ENCODE assay signal across 8 cellular contexts in the genomic region with DNA sequence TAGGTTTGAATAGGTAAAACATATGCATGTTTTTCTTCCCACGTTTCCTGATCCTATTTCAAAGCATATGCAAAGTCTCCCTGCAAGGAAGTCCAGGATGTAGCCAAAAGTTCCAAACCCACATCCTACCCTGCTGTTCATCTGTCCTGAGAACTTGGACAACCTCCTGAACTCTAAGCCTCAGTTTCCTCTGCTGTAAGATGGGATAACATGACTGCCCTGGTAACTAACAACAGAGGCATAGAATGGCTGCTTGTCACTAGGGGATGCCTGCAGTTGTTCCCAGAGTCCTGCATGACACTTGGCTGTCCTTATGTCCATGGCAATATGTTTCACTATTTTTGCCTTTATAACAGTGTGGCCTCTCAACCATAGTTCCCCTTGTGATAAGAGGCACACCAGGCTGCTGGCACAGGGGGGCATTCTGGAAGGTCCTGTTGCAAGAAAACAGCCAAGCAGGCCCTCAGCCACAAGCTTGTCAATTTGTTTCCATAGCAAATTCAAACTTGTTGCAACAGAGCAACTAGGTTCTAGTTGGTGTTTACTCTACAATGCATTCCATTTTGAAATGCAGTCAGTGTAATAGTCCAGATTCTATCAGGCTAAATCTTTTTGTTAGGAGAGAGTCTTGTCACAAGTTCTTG. TPM values are rescaled to one million over a fixed set of nuclear protein-coding genes. Genes with fewer than 3 reads are reported as not detected.
DNase-seq lines count a peak whose midpoint lies in the region; ATAC-seq and TF ChIP-seq lines count a peak whose summit lies in the region.

No MANE protein-coding gene starts in this region.

- H3K9ac ChIP-seq in endodermal cell (ENCODE audit: extremely low read depth, low read length, poor library complexity, severe bottlenecking): peak overlapping the region; percentile 96

- DNase-seq in NOMO-1 treated with DMSO at 0.1 percent for 48 hours (lab: John Stamatoyannopoulos, UW; ENCODE audit: unreplicated experiment) (peak; percentile 21), endodermal cell (peak; percentile 36), ecto neural progenitor cell (ENCODE audit: low spot score) (no peak)

- H3K27ac ChIP-seq in DOHH2 (ENCODE audit: low read depth, low read length): no peak overlapping the region
- H3K27ac ChIP-seq in endodermal cell (ENCODE audit: low read depth, low read length): no peak overlapping the region
- peak overlapping the region; percentile 90 for H3K27ac ChIP-seq in neutrophil

- no peak for ATAC-seq in HG03196 (IDR thresholded peaks at IDR 0.05; ENCODE audit: unreplicated experiment)
- ATAC-seq in GM18907 (IDR thresholded peaks at IDR 0.05; ENCODE audit: unreplicated experiment): no peak
- ATAC-seq in HG03045 (IDR thresholded peaks at IDR 0.05; ENCODE audit: unreplicated experiment): no peak

- H3K27me3 Mint-ChIP-seq in endodermal cell (ENCODE audit: insufficient read depth): no peaks in the 10 kb centered on the region

- 78% methylated on average over 1 of the region's 1 CpG; no CpG with 5 or more reads in 1 of the 2 experiments for WGBS in endodermal cell (ENCODE audit: insufficient coverage in 1 of 2, insufficient read length in 1 of 2), 2 experiments

- H3K4me1 ChIP-seq in DOHH2 (ENCODE audit: control insufficient read depth, low read length): peaks cover 39% of the 10 kb centered on the region
- peaks cover 20% of the 10 kb centered on the region for H3K4me1 ChIP-seq in endodermal cell (ENCODE audit: control insufficient read depth, insufficient read depth, low read length)
- peaks cover 54 to 59% of the 10 kb centered on the region in 2 experiments for H3K4me1 ChIP-seq in neutrophil (ENCODE audit: control insufficient read depth in 1 of 2, insufficient read depth in 1 of 2, low read depth in 1 of 2, low read length in 1 of 2)

- H3K36me3 Mint-ChIP-seq in endodermal cell (ENCODE audit: low read depth): no peaks in the 10 kb centered on the region

- TF ChIP-seq CTCF in DOHH2 (IDR thresholded peaks at IDR 0.05; ENCODE audit: low read depth, low read length, poor library complexity, severe bottlenecking) (no peak), endodermal cell (conservative IDR thresholded peaks at IDR 0.05) (no peak), neutrophil (IDR thresholded peaks at IDR 0.05) (no peak)

- peak overlapping the region; percentile 88 for H3K4me3 Mint-ChIP-seq in endodermal cell

- H4K20me1 ChIP-seq in DOHH2 (ENCODE audit: control insufficient read depth, insufficient read depth, low read depth, low read length): peaks cover 10% of the 10 kb centered on the region; the same call in 1 of the 2 replicates

- H3K27ac Mint-ChIP-seq in endodermal cell: peak overlapping the region; percentile 78

- no peaks in the 10 kb centered on the region for H3K9me3 ChIP-seq in DOHH2 (ENCODE audit: control insufficient read depth, insufficient read depth, low read length)
- no peaks in the 10 kb centered on the region for H3K9me3 ChIP-seq in endodermal cell (ENCODE audit: control insufficient read depth, low read length)
- H3K9me3 ChIP-seq in neutrophil: no peaks in the 10 kb centered on the region

- no peaks in the 10 kb centered on the region for H3K27me3 ChIP-seq in DOHH2 (ENCODE audit: control insufficient read depth, low read length)
- no peaks in the 10 kb centered on the region for H3K27me3 ChIP-seq in endodermal cell (ENCODE audit: control insufficient read depth, insufficient read depth, low read length, poor library complexity, severe bottlenecking)
- H3K27me3 ChIP-seq in neutrophil: no peaks in the 10 kb centered on the region

- H3K9me2 ChIP-seq in DOHH2 (replicated peaks; ENCODE audit: control insufficient read depth, low read length): no peaks in the 10 kb centered on the region

- 0 out of 2 replicates have a peak, but pooled peaks cover 7% of the 10 kb centered on the region for H3F3A ChIP-seq in DOHH2 (ENCODE audit: control insufficient read depth, insufficient read depth)

- H3K36me3 ChIP-seq in DOHH2 (ENCODE audit: control insufficient read depth, low read length): peaks cover 39% of the 10 kb centered on the region
- peaks cover 16% of the 10 kb centered on the region for H3K36me3 ChIP-seq in endodermal cell (ENCODE audit: control insufficient read depth, insufficient read depth, low read length)
- no peaks in the 10 kb centered on the region for H3K36me3 ChIP-seq in neutrophil

- peak overlapping the region; percentile 97 for H3K4me3 ChIP-seq in DOHH2 (ENCODE audit: low read length)
- H3K4me3 ChIP-seq in endodermal cell (ENCODE audit: low read length): peak overlapping the region; percentile 92
- H3K4me3 ChIP-seq in neutrophil (ENCODE audit: low read depth in 1 of 2, low read length in 1 of 2): peak overlapping the region in 1 of 2 experiments; percentile 83

- peaks cover 28% of the 10 kb centered on the region for H3K4me1 Mint-ChIP-seq in endodermal cell

- no peaks in the 10 kb centered on the region for H3K9me3 Mint-ChIP-seq in endodermal cell

- H3K4me2 ChIP-seq in DOHH2 (ENCODE audit: low read length): peak overlapping the region; percentile 77

- peaks cover 58% of the 10 kb centered on the region for H3K79me2 ChIP-seq in DOHH2 (ENCODE audit: control insufficient read depth, low read length)

RNA-seq across cellular contexts. Expression of a gene that starts 1.5 kb away (rescaled TPM):
- total RNA-seq in endodermal cell: 100 to 1,000 TPM; 493 to 495 TPM
- polyA plus RNA-seq in endodermal cell (2013, experiment 1 of 2): 307 TPM
- 299 TPM for polyA plus RNA-seq in endodermal cell (2013, experiment 2 of 2)

RNA-seq across cellular contexts. Expression of a gene that starts 12.1 kb away (rescaled TPM):
- 10 to 100 TPM; 32.2 to 35.5 TPM for total RNA-seq in endodermal cell
- polyA plus RNA-seq in endodermal cell (2013, experiment 1 of 2): 34.7 TPM
- polyA plus RNA-seq in endodermal cell (2013, experiment 2 of 2): 30.8 TPM

RNA-seq across cellular contexts. Expression of a gene that starts 14.4 kb away (rescaled TPM):
- 100 to 1,000 TPM; 108 to 111 TPM for total RNA-seq in endodermal cell
- 81.7 TPM for polyA plus RNA-seq in endodermal cell (2013, experiment 1 of 2)
- 91.9 TPM for polyA plus RNA-seq in endodermal cell (2013, experiment 2 of 2)

RNA-seq across cellular contexts. Expression of a gene that starts 24.4 kb away (rescaled TPM):
- total RNA-seq in endodermal cell: 10 to 100 TPM; 37.2 to 39.9 TPM
- 31.9 TPM for polyA plus RNA-seq in endodermal cell (2013, experiment 1 of 2)
- polyA plus RNA-seq in endodermal cell (2013, experiment 2 of 2): 32.0 TPM

RNA-seq across cellular contexts. Expression of a gene that starts 24.7 kb away (rescaled TPM):
- total RNA-seq in endodermal cell: 10 to 100 TPM; 25.9 to 35.5 TPM
- polyA plus RNA-seq in endodermal cell (2013, experiment 1 of 2): 36.0 TPM
- polyA plus RNA-seq in endodermal cell (2013, experiment 2 of 2): 33.1 TPM
